ENCODE assay signal across 17 cellular contexts in genomic region chr13:89407357-89407756, GRCh38.
"Had no signal": no experiment of that assay in that cellular context is flagged by ENCODE, and none has a peak within 500 bp of the region (broad histone marks: within the 10 kb centered on the region; RNA-seq: fewer than 3 reads in every experiment).

No MANE protein-coding gene starts in this region.

- H3K36me3 ChIP-seq: prostate gland, tibial artery had no signal

- ATAC-seq: effector memory CD8-positive, alpha-beta T cell; right cardiac atrium had no signal

- H3K27ac ChIP-seq: epithelial cell of prostate, prostate gland, skin epidermis, tibial artery had no signal

- H3K27me3 Mint-ChIP-seq: activated CD4-positive, alpha-beta T cell treated with anti-CD3 and anti-CD28 coated beads, Interleukin-2, amount 10 ng/mL, durations not matched to agents 24 days and 14 days; activated naive CD8-positive, alpha-beta T cell treated with anti-CD3 and anti-CD28 coated beads, Interleukin-2, amount 10 ng/mL, durations not matched to agents 7 days and 5 days; effector memory CD8-positive, alpha-beta T cell had no signal

- H3K36me3 Mint-ChIP-seq: activated naive CD8-positive, alpha-beta T cell treated with anti-CD3 and anti-CD28 coated beads, Interleukin-2, amount 10 ng/mL, durations not matched to agents 7 days and 5 days; immature natural killer cell had no signal

- DNase-seq: activated CD4-positive, alpha-beta T cell treated with anti-CD3 and anti-CD28 coated beads, Interleukin-2, amount 10 ng/mL, durations not matched to agents 24 days and 14 days; activated CD4-positive, CD25-positive, alpha-beta regulatory T cell; activated naive CD4-positive, alpha-beta T cell; activated naive CD8-positive, alpha-beta T cell treated with anti-CD3 and anti-CD28 coated beads, Interleukin-2, amount 10 ng/mL, durations not matched to agents 7 days and 5 days; cerebellar nuclear complex; dermis blood vessel endothelial cell; effector memory CD8-positive, alpha-beta T cell; head of caudate nucleus; immature natural killer cell; nephron progenitor cell; right cardiac atrium; stimulated activated CD4-positive, alpha-beta T cell treated with anti-CD3 and anti-CD28 coated beads, Interleukin-4, amount 100 ng/mL, for 24 hours; stimulated activated naive CD4-positive, alpha-beta T cell; tibial artery had no signal

- H3K4me1 Mint-ChIP-seq: activated CD4-positive, alpha-beta T cell treated with anti-CD3 and anti-CD28 coated beads, Interleukin-2, amount 10 ng/mL, durations not matched to agents 24 days and 14 days; activated naive CD8-positive, alpha-beta T cell treated with anti-CD3 and anti-CD28 coated beads, Interleukin-2, amount 10 ng/mL, durations not matched to agents 7 days and 5 days; immature natural killer cell; nephron progenitor cell had no signal

- H3K4me3 ChIP-seq: prostate gland, skin epidermis, tibial artery had no signal

- H3K27ac Mint-ChIP-seq: activated CD4-positive, alpha-beta T cell treated with anti-CD3 and anti-CD28 coated beads, Interleukin-2, amount 10 ng/mL, durations not matched to agents 24 days and 14 days; activated naive CD8-positive, alpha-beta T cell treated with anti-CD3 and anti-CD28 coated beads, Interleukin-2, amount 10 ng/mL, durations not matched to agents 7 days and 5 days; effector memory CD8-positive, alpha-beta T cell; immature natural killer cell; nephron progenitor cell had no signal

- H3K9me3 ChIP-seq: prostate gland, tibial artery had no signal

- H3K27me3 ChIP-seq: tibial artery had no signal

- H3K4me3 Mint-ChIP-seq: activated CD4-positive, alpha-beta T cell treated with anti-CD3 and anti-CD28 coated beads, Interleukin-2, amount 10 ng/mL, durations not matched to agents 24 days and 14 days; activated naive CD8-positive, alpha-beta T cell treated with anti-CD3 and anti-CD28 coated beads, Interleukin-2, amount 10 ng/mL, durations not matched to agents 7 days and 5 days; effector memory CD8-positive, alpha-beta T cell; immature natural killer cell; nephron progenitor cell had no signal

- H3K9me3 Mint-ChIP-seq: activated CD4-positive, alpha-beta T cell treated with anti-CD3 and anti-CD28 coated beads, Interleukin-2, amount 10 ng/mL, durations not matched to agents 24 days and 14 days; nephron progenitor cell had no signal
